In the genomic region with DNA sequence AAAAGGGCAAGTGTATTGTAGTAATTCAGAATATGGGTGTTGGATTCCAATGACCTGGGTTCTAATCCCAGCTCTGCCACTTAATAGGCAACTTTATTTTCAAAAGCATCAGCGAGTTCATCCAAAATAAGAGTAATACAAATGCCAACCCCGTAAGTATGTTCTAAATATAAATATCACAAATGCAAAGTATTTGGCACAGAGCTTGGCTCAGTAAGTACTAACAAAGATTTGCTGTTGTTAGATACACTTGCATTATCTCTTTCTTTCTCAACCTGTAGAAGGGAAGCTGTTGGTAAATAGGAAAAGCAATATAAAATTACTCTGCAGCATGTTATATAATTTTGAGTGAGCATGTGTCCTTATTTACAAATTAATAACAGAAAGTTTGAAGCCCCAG, we compare ENCODE assay signal across 4 cellular contexts.
"Had no signal": no experiment of that assay in that cellular context is flagged by ENCODE, and none has a peak within 500 bp of the region (broad histone marks: within the 10 kb centered on the region; RNA-seq: fewer than 3 reads in every experiment).

No MANE protein-coding gene starts in this region.

- H3K4me3 ChIP-seq: GM23338 had no signal

- DNase-seq: H9, HCEC 1CT, IMR-90 had no signal

- ATAC-seq: GM23338 had no signal
